14 cellular contexts compared by ENCODE assay signal in genomic region chr16:58120216-58120615, GRCh38. TPM values are rescaled to one million over a fixed set of nuclear protein-coding genes. Genes with fewer than 3 reads are reported as not detected.
A peak's percentile ranks its signal among the peaks of the same experiment; 100 is the strongest.
DNase-seq lines count a peak whose midpoint lies in the region; ATAC-seq and TF ChIP-seq lines count a peak whose summit lies in the region.
"Had no signal": no experiment of that assay in that cellular context is flagged by ENCODE, and none has a peak within 500 bp of the region (broad histone marks: within the 10 kb centered on the region; RNA-seq: fewer than 3 reads in every experiment).

No MANE protein-coding gene starts in this region.

- H3K4me1 ChIP-seq in liver (ENCODE audit: control insufficient read depth in 4 of 4, insufficient read depth in 4 of 4, low read length in 3 of 4) (peaks cover 9 to 62% (median 51%) of the 10 kb centered on the region in 4 donors), PC-9 (replicated peaks; ENCODE audit: insufficient read depth) (peaks cover 26% of the 10 kb centered on the region; the same call in 1 of the 2 replicates)

- H3K4me3 ChIP-seq in liver (ENCODE audit: low read depth in 1 of 3, low read length in 3 of 3): no peak overlapping the region
- H3K4me3 ChIP-seq in PC-9: no peak overlapping the region
- H3K4me3 ChIP-seq: esophagus squamous epithelium had no signal

- DNase-seq in G401 (ENCODE audit: low spot score): peak; percentile 9
- no peak for DNase-seq in sciatic nerve (ENCODE audit: low spot score)
- no peak for DNase-seq in PC-9
- DNase-seq in NCI-H82 (lab: John Stamatoyannopoulos, UW): no peak
- no peak for DNase-seq in NCI-H774 (lab: John Stamatoyannopoulos, UW)
- DNase-seq: activated CD8-positive, alpha-beta memory T cell treated with anti-CD3 and anti-CD28 coated beads for 24 hours; esophagus squamous epithelium; NCI-H2081 treated with DMSO at 0.1 percent for 48 hours; NCI-H524; PC-3 had no signal

- POLR2A ChIA-PET in PC-9 (lab: Charles Lee; ENCODE audit: unreplicated experiment): no interaction called here

- H2AFZ ChIP-seq in PC-9: no peak overlapping the region

- peaks cover 2 to 16% (median 11%) of the 10 kb centered on the region in 4 donors for H3K36me3 ChIP-seq in liver (ENCODE audit: control insufficient read depth in 4 of 4, insufficient read depth in 3 of 4, low read depth in 1 of 4, low read length in 3 of 4)
- H3K36me3 ChIP-seq in PC-9 (ENCODE audit: low read depth): peaks cover 12% of the 10 kb centered on the region; the same call in 1 of the 2 replicates

- peak overlapping the region; percentile 46 for H3K27ac ChIP-seq in VCaP
- peak overlapping the region in 1 of 2 donors; percentile 7 for H3K27ac ChIP-seq in liver (ENCODE audit: low read depth in 1 of 2, low read length in 2 of 2)
- no peak overlapping the region for H3K27ac ChIP-seq in PC-9
- H3K27ac ChIP-seq: KMS-11 had no signal

- TF ChIP-seq CTCF in VCaP (conservative IDR thresholded peaks at IDR 0.05) (no peak), liver (IDR thresholded peaks at IDR 0.05; ENCODE audit: low read depth, low read length, missing input control) (no peak), PC-9 (conservative IDR thresholded peaks at IDR 0.05) (no peak)

- ATAC-seq in sciatic nerve: peak; percentile 18
- ATAC-seq: activated CD4-positive, CD25-positive, alpha-beta regulatory T cell treated with anti-CD3 and anti-CD28 coated beads, Interleukin-2, amount 50 U/mL, for 24 hours; PC-3 had no signal

- CTCF ChIA-PET in PC-9 (lab: Charles Lee): no interaction called here

- 13% methylated on average over 3 of the region's 3 CpGs for WGBS in liver

- H3F3A ChIP-seq in PC-9 (ENCODE audit: insufficient read depth, low read depth): peaks cover 16% of the 10 kb centered on the region; the same call in 1 of the 2 replicates

- H3K27me3 ChIP-seq in liver (ENCODE audit: control insufficient read depth in 4 of 4, insufficient read depth in 4 of 4, low read length in 3 of 4): no peaks in the 10 kb centered on the region
- H3K27me3 ChIP-seq in PC-9 (ENCODE audit: insufficient read depth, low read depth): no peaks in the 10 kb centered on the region
- H3K27me3 ChIP-seq: esophagus squamous epithelium had no signal

- no peak overlapping the region for H3K4me2 ChIP-seq in PC-9

- H3K9ac ChIP-seq in liver (ENCODE audit: low read depth in 1 of 2, low read length in 2 of 2): no peak overlapping the region
- H3K9ac ChIP-seq: KMS-11 had no signal

- no peaks in the 10 kb centered on the region for H3K9me2 ChIP-seq in PC-9 (ENCODE audit: insufficient read depth)

- BruUV-seq in PC-9 (replicated peaks; lab: Mats Ljungman, UMichigan): no TSS peak

- no peaks in the 10 kb centered on the region for H3K9me3 ChIP-seq in liver (ENCODE audit: control insufficient read depth in 4 of 4, low read length in 3 of 4)
- no peaks in the 10 kb centered on the region for H3K9me3 ChIP-seq in PC-9 (ENCODE audit: insufficient read depth, low read depth)
- H3K9me3 ChIP-seq: esophagus squamous epithelium had no signal

- intact Hi-C loops in sciatic nerve (cut with DNase I) (no loop called here), PC-9 (cut with micrococcal nuclease; ENCODE audit: unreplicated experiment) (loop anchor here (10.0 kb wide), 1 partner anchor 225 kb away; no protein-coding TSS in a partner anchor)

- TF ChIP-seq RAD21 in liver (IDR thresholded peaks at IDR 0.05): peak; percentile 32 to 40

- in situ Hi-C loops in G401 (cut with HindIII; ENCODE audit: low sequenced_read_pairs): loop anchor here (10.0 kb wide), 1 partner anchor 95 kb away; the partner anchor contains the start of gene MMP15

- peaks cover 77% of the 10 kb centered on the region for H3K79me2 ChIP-seq in PC-9 (ENCODE audit: low read depth)

- H4K20me1 ChIP-seq in PC-9 (ENCODE audit: insufficient read depth): peaks cover 43% of the 10 kb centered on the region

TF ChIP-seq in liver, 16 proteins besides CTCF, POLR2A, EP300 and RAD21:
- TF ChIP-seq NR2F2 (IDR thresholded peaks at IDR 0.05) (no peak), RXRA (IDR thresholded peaks at IDR 0.05) (peak in 1 of 2 donors; percentile 31), YY1 (IDR thresholded peaks at IDR 0.05) (no peak), ZBTB33 (IDR thresholded peaks at IDR 0.05) (no peak), JUND (IDR thresholded peaks at IDR 0.05) (no peak), EGR1 (IDR thresholded peaks at IDR 0.05; ENCODE audit: low read depth in 2 of 2) (no peak), HNF4G (IDR thresholded peaks at IDR 0.05) (no peak), TAF1 (conservative IDR thresholded peaks at IDR 0.05) (no peak), HNF4A (conservative IDR thresholded peaks at IDR 0.05) (peak; percentile 6 to 39), GABPA (IDR thresholded peaks at IDR 0.05 in 1 of 2, conservative IDR thresholded peaks at IDR 0.05 in 1 of 2) (no peak), FOXA2 (IDR thresholded peaks at IDR 0.05) (peak; percentile 90), FOXA1 (IDR thresholded peaks at IDR 0.05) (peak; percentile 77), SP1 (IDR thresholded peaks at IDR 0.05) (no peak)
- TF ChIP-seq, protein P1, sequence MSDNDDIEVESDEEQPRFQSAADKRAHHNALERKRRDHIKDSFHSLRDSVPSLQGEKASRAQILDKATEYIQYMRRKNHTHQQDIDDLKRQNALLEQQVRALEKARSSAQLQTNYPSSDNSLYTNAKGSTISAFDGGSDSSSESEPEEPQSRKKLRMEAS (IDR thresholded peaks at IDR 0.05): no peak
- TF ChIP-seq, protein P2, sequence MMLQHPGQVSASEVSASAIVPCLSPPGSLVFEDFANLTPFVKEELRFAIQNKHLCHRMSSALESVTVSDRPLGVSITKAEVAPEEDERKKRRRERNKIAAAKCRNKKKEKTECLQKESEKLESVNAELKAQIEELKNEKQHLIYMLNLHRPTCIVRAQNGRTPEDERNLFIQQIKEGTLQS (IDR thresholded peaks at IDR 0.05): no peak
- TF ChIP-seq, protein P3, sequence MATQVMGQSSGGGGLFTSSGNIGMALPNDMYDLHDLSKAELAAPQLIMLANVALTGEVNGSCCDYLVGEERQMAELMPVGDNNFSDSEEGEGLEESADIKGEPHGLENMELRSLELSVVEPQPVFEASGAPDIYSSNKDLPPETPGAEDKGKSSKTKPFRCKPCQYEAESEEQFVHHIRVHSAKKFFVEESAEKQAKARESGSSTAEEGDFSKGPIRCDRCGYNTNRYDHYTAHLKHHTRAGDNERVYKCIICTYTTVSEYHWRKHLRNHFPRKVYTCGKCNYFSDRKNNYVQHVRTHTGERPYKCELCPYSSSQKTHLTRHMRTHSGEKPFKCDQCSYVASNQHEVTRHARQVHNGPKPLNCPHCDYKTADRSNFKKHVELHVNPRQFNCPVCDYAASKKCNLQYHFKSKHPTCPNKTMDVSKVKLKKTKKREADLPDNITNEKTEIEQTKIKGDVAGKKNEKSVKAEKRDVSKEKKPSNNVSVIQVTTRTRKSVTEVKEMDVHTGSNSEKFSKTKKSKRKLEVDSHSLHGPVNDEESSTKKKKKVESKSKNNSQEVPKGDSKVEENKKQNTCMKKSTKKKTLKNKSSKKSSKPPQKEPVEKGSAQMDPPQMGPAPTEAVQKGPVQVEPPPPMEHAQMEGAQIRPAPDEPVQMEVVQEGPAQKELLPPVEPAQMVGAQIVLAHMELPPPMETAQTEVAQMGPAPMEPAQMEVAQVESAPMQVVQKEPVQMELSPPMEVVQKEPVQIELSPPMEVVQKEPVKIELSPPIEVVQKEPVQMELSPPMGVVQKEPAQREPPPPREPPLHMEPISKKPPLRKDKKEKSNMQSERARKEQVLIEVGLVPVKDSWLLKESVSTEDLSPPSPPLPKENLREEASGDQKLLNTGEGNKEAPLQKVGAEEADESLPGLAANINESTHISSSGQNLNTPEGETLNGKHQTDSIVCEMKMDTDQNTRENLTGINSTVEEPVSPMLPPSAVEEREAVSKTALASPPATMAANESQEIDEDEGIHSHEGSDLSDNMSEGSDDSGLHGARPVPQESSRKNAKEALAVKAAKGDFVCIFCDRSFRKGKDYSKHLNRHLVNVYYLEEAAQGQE (IDR thresholded peaks at IDR 0.05): no peak

RNA-seq across cellular contexts. Expression of gene CFAP20, which starts 9.0 kb away (rescaled TPM):
- total RNA-seq in G401 (2014; rRNA removed; shearing (Covaris generic)): 70.7 and 89.6 TPM in 2 replicates
- total RNA-seq in liver (10 to 100 TPM; 22.1 to 23.4 TPM), sciatic nerve (27.2 TPM), PC-9 (2021) (35.9 and 49.6 TPM in 2 replicates)
- 10 to 100 TPM; 25.8 to 30.6 TPM for polyA plus RNA-seq in liver
